21 cellular contexts compared by ENCODE assay signal in the genomic region with DNA sequence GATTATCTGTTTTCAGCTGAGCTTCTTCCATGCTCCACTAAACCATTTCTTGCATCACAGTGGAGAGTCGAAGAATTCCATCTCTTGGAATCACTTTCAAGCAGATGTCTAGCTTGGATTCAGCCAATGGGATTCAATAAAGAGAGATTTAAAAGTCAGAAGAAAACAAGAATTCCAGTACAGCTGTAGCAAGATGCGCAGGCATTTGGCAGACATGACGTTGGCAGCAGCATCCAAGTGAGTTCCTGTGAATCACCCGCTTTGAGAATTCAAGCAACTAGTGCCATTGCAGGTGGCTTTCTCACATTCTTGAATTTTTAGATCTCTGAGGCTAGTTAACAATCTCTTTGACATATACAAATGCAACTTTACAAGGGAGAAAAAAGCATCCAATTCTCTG.
"Had no signal": no experiment of that assay in that cellular context is flagged by ENCODE, and none has a peak within 500 bp of the region (broad histone marks: within the 10 kb centered on the region; RNA-seq: fewer than 3 reads in every experiment).

No MANE protein-coding gene starts in this region.

- H3K36me3 ChIP-seq: breast epithelium had no signal

- H3K27me3 Mint-ChIP-seq: activated B cell treated with CpG ODN at 0.5 μM for 24 hours; activated CD8-positive, alpha-beta T cell treated with anti-CD3 and anti-CD28 coated beads for 36 hours; activated naive CD4-positive, alpha-beta T cell treated with anti-CD3 and anti-CD28 coated beads, Interleukin-2, amount 50 U/mL, for 24 hours; T-helper 17 cell had no signal

- H3K9me3 ChIP-seq: breast epithelium had no signal

- H3K36me3 Mint-ChIP-seq: activated naive CD4-positive, alpha-beta T cell treated with anti-CD3 and anti-CD28 coated beads, Interleukin-2, amount 50 U/mL, for 24 hours had no signal

- H3K27ac ChIP-seq: breast epithelium had no signal

- DNase-seq: activated B cell treated with CpG ODN at 0.5 μM for 24 hours; activated CD4-positive, alpha-beta T cell treated with anti-CD3 and anti-CD28 coated beads for 1 hour; activated CD4-positive, alpha-beta T cell treated with anti-CD3 and anti-CD28 coated beads, Interleukin-2, amount 50 U/mL, for 1 hour; activated CD8-positive, alpha-beta memory T cell treated with anti-CD3 and anti-CD28 coated beads, Interleukin-2, amount 50 U/mL, for 4 hours; activated CD8-positive, alpha-beta T cell treated with anti-CD3 and anti-CD28 coated beads for 36 hours; activated T-cell treated with anti-CD3 and anti-CD28 coated beads, Interleukin-2, amount 50 U/mL, for 72 hours; aorta; caudate nucleus; Karpas-422; NCI-H146; NCI-H2029 treated with DMSO at 0.1 percent for 48 hours; NCI-H345; NCI-H510A treated with DMSO at 0.1 percent for 48 hours; NCI-H69; SIG-M5; T-helper 17 cell; T-helper 9 cell had no signal

- H3K4me3 ChIP-seq: breast epithelium, K562 had no signal

- ATAC-seq: activated CD8-positive, alpha-beta T cell treated with anti-CD3 and anti-CD28 coated beads for 36 hours; activated T-cell treated with anti-CD3 and anti-CD28 coated beads, Interleukin-2, amount 50 U/mL, for 72 hours; K562; T-helper 17 cell had no signal

- H3K9me3 Mint-ChIP-seq: activated B cell treated with CpG ODN at 0.5 μM for 24 hours had no signal

- FAIRE-seq: TTC549 had no signal

- H3K27ac Mint-ChIP-seq: activated B cell treated with CpG ODN at 0.5 μM for 24 hours; activated CD8-positive, alpha-beta T cell treated with anti-CD3 and anti-CD28 coated beads for 36 hours; activated naive CD4-positive, alpha-beta T cell treated with anti-CD3 and anti-CD28 coated beads, Interleukin-2, amount 50 U/mL, for 24 hours; activated T-cell treated with anti-CD3 and anti-CD28 coated beads, Interleukin-2, amount 50 U/mL, for 72 hours; T-helper 17 cell had no signal

- H3K4me1 Mint-ChIP-seq: activated B cell treated with CpG ODN at 0.5 μM for 24 hours; activated naive CD4-positive, alpha-beta T cell treated with anti-CD3 and anti-CD28 coated beads, Interleukin-2, amount 50 U/mL, for 24 hours; T-helper 17 cell had no signal

- H3K4me1 ChIP-seq: breast epithelium had no signal

- H3K27me3 ChIP-seq: breast epithelium had no signal

- H3K4me3 Mint-ChIP-seq: activated B cell treated with CpG ODN at 0.5 μM for 24 hours; activated CD8-positive, alpha-beta T cell treated with anti-CD3 and anti-CD28 coated beads for 36 hours; activated naive CD4-positive, alpha-beta T cell treated with anti-CD3 and anti-CD28 coated beads, Interleukin-2, amount 50 U/mL, for 24 hours; activated T-cell treated with anti-CD3 and anti-CD28 coated beads, Interleukin-2, amount 50 U/mL, for 72 hours; T-helper 17 cell had no signal
